ENCODE assay signal across 1 cellular context in genomic region chr3:46573701-46574100, GRCh38.
TF ChIP-seq lines count a peak whose summit lies in the region.

No MANE protein-coding gene starts in this region.

TF ChIP-seq in WTC11, 78 proteins besides CTCF, POLR2A, EP300 and RAD21 (continued from another document):
- TF ChIP-seq AFF4 (CRISPR knock-in tag; IDR thresholded peaks at IDR 0.05; ENCODE audit: borderline replicate concordance) (no peak), MYBL2 (CRISPR knock-in tag; IDR thresholded peaks at IDR 0.05) (no peak), ZNF396 (CRISPR knock-in tag; IDR thresholded peaks at IDR 0.05; ENCODE audit: borderline replicate concordance) (no peak)
TF ChIP-seq in WTC11: peak in this region for 0.
